ENCODE assay signal across 2 cellular contexts in the genomic region with DNA sequence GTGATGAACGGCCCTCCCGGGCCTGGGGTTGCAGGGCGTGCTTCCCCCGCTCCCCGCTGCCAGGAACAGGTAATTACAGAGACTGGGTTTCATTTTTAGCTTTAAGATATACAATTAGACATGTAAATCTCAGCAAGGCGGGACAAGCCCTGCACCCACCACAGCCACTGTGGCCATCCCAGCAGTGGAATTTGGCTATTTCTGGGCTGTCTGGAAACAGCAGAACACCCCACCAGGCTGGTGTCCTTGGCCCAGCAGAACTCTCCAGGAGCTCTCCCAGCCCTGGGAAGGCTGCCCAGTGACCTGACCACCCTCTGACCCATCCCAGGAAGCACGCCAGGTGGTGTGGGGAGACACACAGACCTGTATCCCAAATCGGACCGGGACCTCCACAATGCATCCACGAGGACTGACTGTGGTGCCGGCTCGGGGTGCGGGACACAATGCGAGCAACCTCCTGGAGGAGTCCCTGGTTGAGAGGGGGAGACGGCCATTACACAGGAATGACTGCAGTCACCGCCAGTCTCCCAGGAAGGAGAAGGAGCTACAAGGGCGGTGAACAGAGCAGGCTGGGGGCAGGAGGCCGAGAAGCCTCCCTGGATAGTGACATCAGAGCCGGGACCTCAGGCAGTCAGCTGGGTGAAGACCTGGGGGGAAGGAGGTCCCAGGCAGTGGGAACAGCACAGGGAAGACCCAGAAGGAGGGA.
A peak's percentile ranks its signal among the peaks of the same experiment; 100 is the strongest.
TF ChIP-seq lines count a peak whose summit lies in the region.

No MANE protein-coding gene starts in this region.

TF ChIP-seq in A549, 52 proteins besides CTCF, POLR2A, EP300 and RAD21 (continued from another document):
- TF ChIP-seq MAX (IDR thresholded peaks at IDR 0.05), result no peak
- no peak for TF ChIP-seq SREBF2 (IDR thresholded peaks at IDR 0.05)

TF ChIP-seq in HEK293, 187 proteins besides CTCF, POLR2A, EP300 and RAD21 (continued from another document):
- no peak for TF ChIP-seq AEBP2 (tag by site-specific recombination; IDR thresholded peaks at IDR 0.05; ENCODE audit: borderline replicate concordance)
- TF ChIP-seq ZNF433 (tag by site-specific recombination; IDR thresholded peaks at IDR 0.05; ENCODE audit: low read depth), result no peak
- no peak for TF ChIP-seq YY1 (tag by site-specific recombination; IDR thresholded peaks at IDR 0.05)
- TF ChIP-seq ZNF211 (tag by site-specific recombination; IDR thresholded peaks at IDR 0.05; ENCODE audit: low read depth), result no peak
- no peak for TF ChIP-seq ZNF169 (tag by site-specific recombination; IDR thresholded peaks at IDR 0.05)
- no peak for TF ChIP-seq MZF1 (tag by site-specific recombination; IDR thresholded peaks at IDR 0.05; ENCODE audit: borderline replicate concordance)
- TF ChIP-seq ZNF324 (tag by site-specific recombination; IDR thresholded peaks at IDR 0.05), result no peak
- TF ChIP-seq PRDM1 (tag by site-specific recombination; IDR thresholded peaks at IDR 0.05), result no peak
- TF ChIP-seq ZIC2 (tag by site-specific recombination; IDR thresholded peaks at IDR 0.05), result peak; percentile 73
- peak; percentile 64 for TF ChIP-seq GLIS1 (tag by site-specific recombination; IDR thresholded peaks at IDR 0.05)
- no peak for TF ChIP-seq KLF16 (tag by site-specific recombination; IDR thresholded peaks at IDR 0.05)
- no peak for TF ChIP-seq ZXDB (tag by site-specific recombination; IDR thresholded peaks at IDR 0.05)
- no peak for TF ChIP-seq ZNF223 (tag by site-specific recombination; IDR thresholded peaks at IDR 0.05)
- no peak for TF ChIP-seq ZNF292 (tag by site-specific recombination; IDR thresholded peaks at IDR 0.05; ENCODE audit: borderline replicate concordance, low read depth)
